ENCODE assay signal across 8 cellular contexts in the genomic region with DNA sequence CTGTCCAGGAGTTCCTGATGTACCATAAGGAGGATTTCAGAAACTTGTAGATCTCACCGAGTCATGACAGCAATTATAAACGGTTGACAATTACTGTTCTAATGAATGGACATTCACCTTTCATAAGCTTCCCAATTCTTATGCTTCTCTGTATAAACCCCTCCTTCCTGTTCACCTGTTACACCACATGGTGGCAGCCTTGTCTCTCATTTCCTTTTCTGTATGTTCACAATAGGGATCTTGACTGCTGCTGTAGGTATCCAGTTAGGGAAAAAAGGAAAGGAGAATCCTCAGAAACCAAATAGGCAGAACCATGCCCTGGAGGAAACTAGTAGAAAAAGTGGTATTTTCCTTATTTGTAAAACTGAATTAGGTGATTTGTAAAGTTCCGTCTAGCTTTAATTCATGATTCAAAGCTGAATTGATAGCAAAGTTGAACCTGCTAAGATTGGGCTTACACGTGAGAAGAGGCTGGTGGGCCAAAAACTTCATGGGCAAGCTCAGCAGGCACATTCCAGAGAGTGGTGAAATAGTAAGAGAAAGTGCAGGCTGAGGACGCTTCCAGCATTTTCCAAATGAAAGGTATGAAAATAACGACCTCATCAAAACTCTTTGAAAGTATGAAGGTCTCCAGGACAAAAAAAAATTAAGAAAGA. TPM values are rescaled to one million over a fixed set of nuclear protein-coding genes. Genes with fewer than 3 reads are reported as not detected.
DNase-seq lines count a peak whose midpoint lies in the region; ATAC-seq and TF ChIP-seq lines count a peak whose summit lies in the region.

No MANE protein-coding gene starts in this region.

- peak; percentile 81 for ATAC-seq in GM18867 (IDR thresholded peaks at IDR 0.05; ENCODE audit: unreplicated experiment)
- ATAC-seq in HG03159 (IDR thresholded peaks at IDR 0.05; ENCODE audit: unreplicated experiment): peak; percentile 85
- ATAC-seq in WTC11: peak; percentile 93

- H3K4me1 Mint-ChIP-seq in WTC11 (peaks cover 11% of the 10 kb centered on the region), chondrocyte (ENCODE audit: low read depth) (peaks cover 3% of the 10 kb centered on the region)

- POLR2A ChIA-PET in WTC11 (lab: Charles Lee): interaction anchor here (0.6 to 0.9 kb wide), 2 partner anchors 33 to 173 kb away, joined by 3 read pairs; no protein-coding TSS in a partner anchor

- H3K9me3 Mint-ChIP-seq in WTC11 (no peaks in the 10 kb centered on the region), chondrocyte (ENCODE audit: low read depth) (no peaks in the 10 kb centered on the region)

- peak overlapping the region; percentile 53 for H3K4me3 Mint-ChIP-seq in WTC11
- no peak overlapping the region for H3K4me3 Mint-ChIP-seq in chondrocyte (ENCODE audit: unreplicated experiment)

- no peaks in the 10 kb centered on the region for H3K36me3 Mint-ChIP-seq in WTC11
- no peaks in the 10 kb centered on the region for H3K36me3 Mint-ChIP-seq in chondrocyte (ENCODE audit: low read depth)

- CTCF ChIA-PET in WTC11 (lab: Charles Lee): interaction anchor here (0.5 to 8.2 kb wide), 51 partner anchors 9 to 1017 kb away, joined by 3 to 340 read pairs (median 4); no protein-coding TSS in a partner anchor

- DNase-seq in AG20443 (ENCODE audit: low spot score) (peak; percentile 68), NCI-H2196 treated with DMSO at 0.1 percent for 48 hours (lab: John Stamatoyannopoulos, UW; ENCODE audit: unreplicated experiment) (peak; percentile 82), WTC11 (ENCODE audit: low spot score) (peak; percentile 65), chondrocyte (ENCODE audit: low spot score) (no peak), left kidney (ENCODE audit: low read depth, low spot score) (peak; percentile 91)
- peak; percentile 14 to 46 (median 18) for DNase-seq in stimulated activated CD4-positive, alpha-beta T cell treated with anti-CD3 and anti-CD28 coated beads, TNF-alpha, amount 100 ng/mL, for 24 hours (ENCODE audit: low read depth in 3 of 3)

- peak; percentile 62 for TF ChIP-seq CTCF in WTC11 (IDR thresholded peaks at IDR 0.05)
- TF ChIP-seq CTCF in chondrocyte (IDR thresholded peaks at IDR 0.05): peak; percentile 94

- H3K27ac Mint-ChIP-seq in WTC11 (no peak overlapping the region; the same call in 1 of the 2 replicates), chondrocyte (ENCODE audit: unreplicated experiment) (no peak overlapping the region)

- H3K27me3 Mint-ChIP-seq in WTC11 (ENCODE audit: low read depth): no peaks in the 10 kb centered on the region
- peaks cover 6% of the 10 kb centered on the region for H3K27me3 Mint-ChIP-seq in chondrocyte (ENCODE audit: low read depth)

TF ChIP-seq in WTC11, 78 proteins besides CTCF, POLR2A, EP300 and RAD21:
- TF ChIP-seq KAT7 (CRISPR knock-in tag; IDR thresholded peaks at IDR 0.05; ENCODE audit: borderline replicate concordance) (no peak), ETV6 (CRISPR knock-in tag; IDR thresholded peaks at IDR 0.05) (peak; percentile 35; the same call in 1 of the 2 replicates)
TF ChIP-seq in WTC11: peak in this region for 1.

RNA-seq across cellular contexts. Expression of gene TBPL1, which starts 29.0 kb away (rescaled TPM):
- total RNA-seq in WTC11 (2021) (39.8 to 44.0 TPM (median 42.1 TPM) in 3 replicates), chondrocyte (27.2 to 28.5 TPM (median 28.1 TPM) in 3 replicates)

RNA-seq across cellular contexts. Expression of gene TCF21, which starts 35.2 kb away (rescaled TPM):
- total RNA-seq in WTC11 (2021) (0.11 to 0.22 TPM (median 0.14 TPM) in 3 replicates), chondrocyte (not detected in 3 replicates)
